12 cellular contexts compared by ENCODE assay signal in the genomic region with DNA sequence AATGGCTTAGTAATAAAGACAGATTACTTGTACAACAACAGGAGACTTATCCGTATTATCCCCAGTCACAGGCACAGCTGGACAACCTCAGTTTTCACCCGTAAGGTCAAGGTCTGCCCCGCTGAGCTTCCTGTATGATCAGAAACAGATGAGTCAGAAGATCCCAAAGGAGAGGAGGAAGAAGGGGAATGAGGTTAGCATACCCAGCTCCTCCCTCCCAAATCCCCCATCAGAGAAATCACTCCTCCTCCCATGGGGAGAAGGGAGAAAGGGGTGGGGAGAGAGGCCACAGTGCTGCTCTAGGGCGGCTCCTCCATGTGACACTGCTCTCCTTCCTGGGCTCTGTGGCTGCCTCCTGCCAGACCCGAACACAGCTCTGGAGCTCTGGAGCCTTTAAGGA. TPM values are rescaled to one million over a fixed set of nuclear protein-coding genes. Genes with fewer than 3 reads are reported as not detected.
DNase-seq lines count a peak whose midpoint lies in the region; ATAC-seq and TF ChIP-seq lines count a peak whose summit lies in the region.
"Had no signal": no experiment of that assay in that cellular context is flagged by ENCODE, and none has a peak within 500 bp of the region (broad histone marks: within the 10 kb centered on the region; RNA-seq: fewer than 3 reads in every experiment).

No MANE protein-coding gene starts in this region.

- TF ChIP-seq CTCF in choroid plexus epithelial cell (conservative IDR thresholded peaks at IDR 0.05; ENCODE audit: low read depth, low read length) = no peak
- no peak for TF ChIP-seq CTCF in testis (IDR thresholded peaks at IDR 0.05)

- ATAC-seq in left lobe of liver = peak; percentile 55
- no peak for ATAC-seq in HG02970 (IDR thresholded peaks at IDR 0.05; ENCODE audit: low FRiP score, unreplicated experiment)
- no peak for ATAC-seq in left colon
- no peak for ATAC-seq in GM21786 (IDR thresholded peaks at IDR 0.05; ENCODE audit: unreplicated experiment)

- peak; percentile 81 for DNase-seq in HT1080 (ENCODE audit: low read depth)
- DNase-seq in choroid plexus epithelial cell (ENCODE audit: low read depth) = peak; percentile 80
- DNase-seq in left lobe of liver (ENCODE audit: low spot score) = no peak
- DNase-seq in testis = peak; percentile 78
- DNase-seq in left colon = no peak
- no peak for DNase-seq in NCI-H2081 (lab: John Stamatoyannopoulos, UW)
- DNase-seq: DMS79 treated with DMSO at 0.1 percent for 48 hours; KBM-7; stimulated activated CD4-positive, alpha-beta T cell treated with anti-CD3 and anti-CD28 coated beads, Interleukin-2, amount 100 ng/mL, for 48 hours had no signal

- no peaks in the 10 kb centered on the region for H3K9me3 ChIP-seq in testis

- no peaks in the 10 kb centered on the region for H3K36me3 ChIP-seq in testis (ENCODE audit: low read depth, missing control alignments)

- no peaks in the 10 kb centered on the region for H3K4me1 ChIP-seq in testis

- WGBS in testis, 2 donors = 48 to 51% methylated on average over 5 of the region's 5 CpGs

- H3K4me3 ChIP-seq in choroid plexus epithelial cell (ENCODE audit: low read depth, low read length) = no peak overlapping the region
- no peak overlapping the region for H3K4me3 ChIP-seq in testis

- TF ChIP-seq POLR2A in testis (IDR thresholded peaks at IDR 0.05) = no peak

- intact Hi-C loops in testis (cut with DNase I; ENCODE audit: low total_unique reads) (no loop called here), left colon (cut with DNase I, micrococcal nuclease) (no loop called here)

- H3K27ac ChIP-seq in testis = peak overlapping the region; percentile 29 to 68
- H3K27ac ChIP-seq: epithelial cell of prostate had no signal

- no peaks in the 10 kb centered on the region for H3K27me3 ChIP-seq in testis

RNA-seq across cellular contexts. Expression of gene SPTBN1, which starts 53.8 kb away (rescaled TPM):
- total RNA-seq in HT1080 (2014; rRNA removed; shearing (Covaris generic)) = 79.9 and 89.9 TPM in 2 replicates
- polyA plus RNA-seq in HT1080 (2015; cell fraction: cytosol; rRNA removed) = 11.9 and 14.6 TPM in 2 replicates
- 300 and 308 TPM in 2 replicates for polyA plus RNA-seq in HT1080 (2015; cell fraction: nucleus; rRNA removed)
- total RNA-seq in left lobe of liver (108 TPM), testis (100 to 1,000 TPM; 278 to 366 TPM), left colon (100 to 1,000 TPM; 321 to 326 TPM)
- polyA plus RNA-seq in testis (ENCODE audit: insufficient read depth, low read depth, low replicate concordance) = 143 TPM

Comparison
In these comparisons a context has a peak if more than half of its experiments do, and no peak if none do; other contexts are left out.
1. DNase-seq: peak in HT1080 (single experiment), choroid plexus epithelial cell (single experiment) and testis (single experiment); none in left lobe of liver (single experiment), left colon (0 of 2) and NCI-H2081 (0 of 2).